ENCODE assay signal across 8 cellular contexts in genomic region chrX:153794018-153794896, GRCh38. TPM values are rescaled to one million over a fixed set of nuclear protein-coding genes. Genes with fewer than 3 reads are reported as not detected.
DNase-seq lines count a peak whose midpoint lies in the region; ATAC-seq, FAIRE-seq and TF ChIP-seq lines count a peak whose summit lies in the region.

Gene IDH3G, minus strand, starts transcription at chrX:153794375. Its CDS starts 49 bp downstream, at chrX:153794326.
Gene SSR4, plus strand, starts transcription at chrX:153794668. Its CDS starts 20 bp downstream, at chrX:153794688.

- FAIRE-seq in bronchial epithelial cell (lab: Jason Lieb, UNC) (no peak), small intestine (lab: Jason Lieb, UNC) (no peak)

- in situ Hi-C loops in ACHN (cut with HindIII; ENCODE audit: low pct_ligation_motif_present, low pct_unique_long_range_greater_than_20kb, low sequenced_read_pairs): no loop called here

- DNase-seq in ACHN: peak; percentile 85
- peak; percentile 97 for DNase-seq in NCI-H2227 (lab: John Stamatoyannopoulos, UW; ENCODE audit: unreplicated experiment)
- peak; percentile 79 for DNase-seq in bronchial epithelial cell (ENCODE audit: low read depth)
- peak; percentile 95 for DNase-seq in iPS-NIHi11 (ENCODE audit: low spot score)
- peak; percentile 91 for DNase-seq in small intestine

- ATAC-seq in GM18873 (IDR thresholded peaks at IDR 0.05; ENCODE audit: low FRiP score, unreplicated experiment) (peak; percentile 85), HG03139 (IDR thresholded peaks at IDR 0.05; ENCODE audit: unreplicated experiment) (peak; percentile 88)

- H3K36me3 ChIP-seq in bronchial epithelial cell (ENCODE audit: control insufficient read depth, insufficient read depth, low read length) (peaks cover 12% of the 10 kb centered on the region), small intestine (ENCODE audit: control insufficient read depth in 2 of 2, insufficient read depth in 2 of 2, low read length in 2 of 2) (peaks cover 0 to 2% of the 10 kb centered on the region in 2 donors)

- peaks cover 0 to 6% of the 10 kb centered on the region in 2 donors for H3K4me1 ChIP-seq in small intestine (ENCODE audit: control insufficient read depth in 2 of 2, insufficient read depth in 1 of 2, low read depth in 1 of 2, low read length in 1 of 2)

- WGBS in small intestine, 3 donors: 0 to 41% (median 6%) methylated on average over 31 to 92 of the region's 92 CpGs

- H3K27ac ChIP-seq in small intestine (ENCODE audit: low read depth in 1 of 2, low read length in 1 of 2): peak within 1 kb of the TSS; percentile 84 to 99

- H3K27me3 ChIP-seq in bronchial epithelial cell (ENCODE audit: control insufficient read depth, insufficient read depth, low read length) (no peaks in the 10 kb centered on the region), small intestine (ENCODE audit: control insufficient read depth in 2 of 2, insufficient read depth in 2 of 2, low read length in 2 of 2) (no peaks in the 10 kb centered on the region)

- TF ChIP-seq CTCF in WI38 (IDR thresholded peaks at IDR 0.05; ENCODE audit: low read depth, low read length) (no peak), bronchial epithelial cell (IDR thresholded peaks at IDR 0.05; ENCODE audit: insufficient read depth, low read length, severe bottlenecking) (peak; percentile 16)

- no peaks in the 10 kb centered on the region for H3K9me3 ChIP-seq in small intestine (ENCODE audit: control insufficient read depth, low read depth)

- H3K4me3 ChIP-seq in WI38 (ENCODE audit: low read depth, low read length): peak within 1 kb of the TSS; percentile 72
- H3K4me3 ChIP-seq in bronchial epithelial cell (ENCODE audit: low read depth, low read length): peak within 1 kb of the TSS; percentile 78
- peak within 1 kb of the TSS; percentile 60 to 69 for H3K4me3 ChIP-seq in small intestine (ENCODE audit: low read depth in 1 of 2, low read length in 2 of 2)

RNA-seq across cellular contexts. Expression of gene IDH3G, which starts in this region (rescaled TPM):
- 26.3 and 27.7 TPM in 2 replicates for total RNA-seq in bronchial epithelial cell
- 100 to 1,000 TPM in 1 of 3 donors, 10 to 100 TPM in 2; 80.0 to 114 (median 91.1) TPM for polyA plus RNA-seq in small intestine

RNA-seq across cellular contexts. Expression of gene SSR4, which starts in this region (rescaled TPM):
- 126 and 136 TPM in 2 replicates for total RNA-seq in bronchial epithelial cell
- polyA plus RNA-seq in small intestine: 100 to 1,000 TPM; 331 to 694 (median 560) TPM

Comparison
In these comparisons a context has a peak if more than half of its experiments do, and no peak if none do; other contexts are left out.
1. Peak in every context shown above with its lines: DNase-seq, ATAC-seq, H3K4me3 ChIP-seq and H3K27ac ChIP-seq.